ENCODE assay signal across 1 cellular context in the genomic region with DNA sequence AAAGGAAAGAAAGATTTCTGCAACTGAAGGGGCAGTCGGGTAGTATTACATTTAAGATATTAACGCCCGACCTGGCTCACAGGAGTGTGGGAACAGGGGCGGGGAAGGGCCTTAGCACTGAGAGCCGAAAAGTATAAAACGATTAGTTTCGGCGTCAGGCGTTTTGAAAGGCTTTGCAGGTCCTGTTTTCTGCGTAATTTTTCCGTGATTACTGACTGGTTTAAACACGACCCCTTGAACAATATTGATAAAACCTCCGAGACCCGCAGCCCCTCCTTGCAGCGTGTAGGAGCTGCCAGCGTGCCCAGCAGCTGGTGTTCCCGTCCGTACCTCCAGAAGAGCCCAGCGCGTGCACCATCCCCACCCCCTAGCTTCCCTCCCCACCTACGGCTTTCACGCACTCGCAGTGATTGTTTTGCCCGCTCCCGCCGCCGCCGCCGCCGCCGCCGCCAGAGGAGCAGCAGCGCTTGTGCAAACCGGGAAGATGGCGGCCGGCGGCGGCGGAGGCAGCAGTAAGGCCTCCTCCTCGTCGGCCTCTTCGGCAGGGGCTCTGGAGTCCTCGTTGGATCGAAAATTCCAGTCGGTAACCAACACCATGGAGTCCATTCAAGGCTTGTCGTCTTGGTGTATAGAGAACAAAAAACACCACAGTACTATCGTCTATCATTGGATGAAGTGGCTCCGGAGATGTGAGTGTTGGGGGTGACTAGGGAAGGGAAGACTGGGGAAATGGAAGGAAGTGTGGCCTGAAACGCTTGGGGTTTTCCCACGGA.
TF ChIP-seq lines count a peak whose summit lies in the region.

No MANE protein-coding gene starts in this region.

TF ChIP-seq in HEK293, 187 proteins besides CTCF, POLR2A, EP300 and RAD21 (continued from another document):
- TF ChIP-seq, protein P1, sequence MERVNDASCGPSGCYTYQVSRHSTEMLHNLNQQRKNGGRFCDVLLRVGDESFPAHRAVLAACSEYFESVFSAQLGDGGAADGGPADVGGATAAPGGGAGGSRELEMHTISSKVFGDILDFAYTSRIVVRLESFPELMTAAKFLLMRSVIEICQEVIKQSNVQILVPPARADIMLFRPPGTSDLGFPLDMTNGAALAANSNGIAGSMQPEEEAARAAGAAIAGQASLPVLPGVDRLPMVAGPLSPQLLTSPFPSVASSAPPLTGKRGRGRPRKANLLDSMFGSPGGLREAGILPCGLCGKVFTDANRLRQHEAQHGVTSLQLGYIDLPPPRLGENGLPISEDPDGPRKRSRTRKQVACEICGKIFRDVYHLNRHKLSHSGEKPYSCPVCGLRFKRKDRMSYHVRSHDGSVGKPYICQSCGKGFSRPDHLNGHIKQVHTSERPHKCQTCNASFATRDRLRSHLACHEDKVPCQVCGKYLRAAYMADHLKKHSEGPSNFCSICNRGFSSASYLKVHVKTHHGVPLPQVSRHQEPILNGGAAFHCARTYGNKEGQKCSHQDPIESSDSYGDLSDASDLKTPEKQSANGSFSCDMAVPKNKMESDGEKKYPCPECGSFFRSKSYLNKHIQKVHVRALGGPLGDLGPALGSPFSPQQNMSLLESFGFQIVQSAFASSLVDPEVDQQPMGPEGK (tag by site-specific recombination; IDR thresholded peaks at IDR 0.05), result peak; percentile 74
- TF ChIP-seq KLF16 (tag by site-specific recombination; IDR thresholded peaks at IDR 0.05) (peak; percentile 67), ZNF768 (tag by site-specific recombination; IDR thresholded peaks at IDR 0.05) (no peak), SP7 (tag by site-specific recombination; IDR thresholded peaks at IDR 0.05) (peak; percentile 54), YY2 (tag by site-specific recombination; IDR thresholded peaks at IDR 0.05) (peak; percentile 67), ZNF501 (tag by site-specific recombination; IDR thresholded peaks at IDR 0.05) (peak; percentile 17; the same call in 1 of the 2 replicates), ZNF670 (tag by site-specific recombination; IDR thresholded peaks at IDR 0.05; ENCODE audit: low read depth) (no peak), ZNF629 (tag by site-specific recombination; IDR thresholded peaks at IDR 0.05) (0 out of 2 replicates have a peak, but pooled peaks have one; percentile 18), ZNF701 (tag by site-specific recombination; IDR thresholded peaks at IDR 0.05) (no peak), ZNF157 (tag by site-specific recombination; IDR thresholded peaks at IDR 0.05) (no peak), KLF10 (tag by site-specific recombination; IDR thresholded peaks at IDR 0.05) (peak; percentile 65), ZNF24 (tag by site-specific recombination; IDR thresholded peaks at IDR 0.05) (0 out of 2 replicates have a peak, but pooled peaks have one; percentile 48), ZBTB17 (tag by site-specific recombination; IDR thresholded peaks at IDR 0.05) (no peak), ZXDB (tag by site-specific recombination; IDR thresholded peaks at IDR 0.05) (peak; percentile 44), ZBTB8A (tag by site-specific recombination; IDR thresholded peaks at IDR 0.05) (peak; percentile 18; the same call in 1 of the 2 replicates), ZNF394 (tag by site-specific recombination; IDR thresholded peaks at IDR 0.05; ENCODE audit: borderline replicate concordance) (no peak; the same call in 1 of the 2 replicates), ZNF610 (tag by site-specific recombination; IDR thresholded peaks at IDR 0.05; ENCODE audit: borderline replicate concordance) (0 out of 2 replicates have a peak, but pooled peaks have one; percentile 28), EGR2 (tag by site-specific recombination; IDR thresholded peaks at IDR 0.05; ENCODE audit: low read depth) (peak; percentile 73), WT1 (tag by site-specific recombination; IDR thresholded peaks at IDR 0.05) (no peak; the same call in 1 of the 2 replicates), ZBTB48 (tag by site-specific recombination; IDR thresholded peaks at IDR 0.05) (peak; percentile 40), ZNF76 (tag by site-specific recombination; IDR thresholded peaks at IDR 0.05; ENCODE audit: borderline replicate concordance, low read depth) (0 out of 2 replicates have a peak, but pooled peaks have one; percentile 38), ZNF843 (tag by site-specific recombination; IDR thresholded peaks at IDR 0.05) (peak; percentile 47; the same call in 1 of the 2 replicates), ZNF221 (tag by site-specific recombination; IDR thresholded peaks at IDR 0.05; ENCODE audit: borderline replicate concordance) (no peak), GLIS2 (tag by site-specific recombination; IDR thresholded peaks at IDR 0.05) (peak; percentile 79), YY1 (tag by site-specific recombination; IDR thresholded peaks at IDR 0.05) (peak; percentile 84), ZBTB7A (tag by site-specific recombination; IDR thresholded peaks at IDR 0.05; ENCODE audit: low read depth) (0 out of 2 replicates have a peak, but pooled peaks have one; percentile 31), ZNF48 (tag by site-specific recombination; IDR thresholded peaks at IDR 0.05) (no peak), ZFHX2 (tag by site-specific recombination; conservative IDR thresholded peaks at IDR 0.05) (peak; percentile 63), GLIS1 (tag by site-specific recombination; IDR thresholded peaks at IDR 0.05) (peak; percentile 70), OSR2 (tag by site-specific recombination; IDR thresholded peaks at IDR 0.05) (0 out of 2 replicates have a peak, but pooled peaks have one; percentile 12), ZBTB20 (tag by site-specific recombination; IDR thresholded peaks at IDR 0.05) (peak; percentile 64)
- TF ChIP-seq, protein P2, sequence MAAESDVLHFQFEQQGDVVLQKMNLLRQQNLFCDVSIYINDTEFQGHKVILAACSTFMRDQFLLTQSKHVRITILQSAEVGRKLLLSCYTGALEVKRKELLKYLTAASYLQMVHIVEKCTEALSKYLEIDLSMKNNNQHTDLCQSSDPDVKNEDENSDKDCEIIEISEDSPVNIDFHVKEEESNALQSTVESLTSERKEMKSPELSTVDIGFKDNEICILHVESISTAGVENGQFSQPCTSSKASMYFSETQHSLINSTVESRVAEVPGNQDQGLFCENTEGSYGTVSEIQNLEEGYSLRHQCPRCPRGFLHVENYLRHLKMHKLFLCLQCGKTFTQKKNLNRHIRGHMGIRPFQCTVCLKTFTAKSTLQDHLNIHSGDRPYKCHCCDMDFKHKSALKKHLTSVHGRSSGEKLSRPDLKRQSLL (tag by site-specific recombination; IDR thresholded peaks at IDR 0.05), result no peak
- TF ChIP-seq, protein P3, sequence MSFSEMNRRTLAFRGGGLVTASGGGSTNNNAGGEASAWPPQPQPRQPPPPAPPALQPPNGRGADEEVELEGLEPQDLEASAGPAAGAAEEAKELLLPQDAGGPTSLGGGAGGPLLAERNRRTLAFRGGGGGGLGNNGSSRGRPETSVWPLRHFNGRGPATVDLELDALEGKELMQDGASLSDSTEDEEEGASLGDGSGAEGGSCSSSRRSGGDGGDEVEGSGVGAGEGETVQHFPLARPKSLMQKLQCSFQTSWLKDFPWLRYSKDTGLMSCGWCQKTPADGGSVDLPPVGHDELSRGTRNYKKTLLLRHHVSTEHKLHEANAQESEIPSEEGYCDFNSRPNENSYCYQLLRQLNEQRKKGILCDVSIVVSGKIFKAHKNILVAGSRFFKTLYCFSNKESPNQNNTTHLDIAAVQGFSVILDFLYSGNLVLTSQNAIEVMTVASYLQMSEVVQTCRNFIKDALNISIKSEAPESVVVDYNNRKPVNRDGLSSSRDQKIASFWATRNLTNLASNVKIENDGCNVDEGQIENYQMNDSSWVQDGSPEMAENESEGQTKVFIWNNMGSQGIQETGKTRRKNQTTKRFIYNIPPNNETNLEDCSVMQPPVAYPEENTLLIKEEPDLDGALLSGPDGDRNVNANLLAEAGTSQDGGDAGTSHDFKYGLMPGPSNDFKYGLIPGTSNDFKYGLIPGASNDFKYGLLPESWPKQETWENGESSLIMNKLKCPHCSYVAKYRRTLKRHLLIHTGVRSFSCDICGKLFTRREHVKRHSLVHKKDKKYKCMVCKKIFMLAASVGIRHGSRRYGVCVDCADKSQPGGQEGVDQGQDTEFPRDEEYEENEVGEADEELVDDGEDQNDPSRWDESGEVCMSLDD (tag by site-specific recombination; IDR thresholded peaks at IDR 0.05), result 0 out of 2 replicates have a peak, but pooled peaks have one; percentile 36
- TF ChIP-seq, protein P4, sequence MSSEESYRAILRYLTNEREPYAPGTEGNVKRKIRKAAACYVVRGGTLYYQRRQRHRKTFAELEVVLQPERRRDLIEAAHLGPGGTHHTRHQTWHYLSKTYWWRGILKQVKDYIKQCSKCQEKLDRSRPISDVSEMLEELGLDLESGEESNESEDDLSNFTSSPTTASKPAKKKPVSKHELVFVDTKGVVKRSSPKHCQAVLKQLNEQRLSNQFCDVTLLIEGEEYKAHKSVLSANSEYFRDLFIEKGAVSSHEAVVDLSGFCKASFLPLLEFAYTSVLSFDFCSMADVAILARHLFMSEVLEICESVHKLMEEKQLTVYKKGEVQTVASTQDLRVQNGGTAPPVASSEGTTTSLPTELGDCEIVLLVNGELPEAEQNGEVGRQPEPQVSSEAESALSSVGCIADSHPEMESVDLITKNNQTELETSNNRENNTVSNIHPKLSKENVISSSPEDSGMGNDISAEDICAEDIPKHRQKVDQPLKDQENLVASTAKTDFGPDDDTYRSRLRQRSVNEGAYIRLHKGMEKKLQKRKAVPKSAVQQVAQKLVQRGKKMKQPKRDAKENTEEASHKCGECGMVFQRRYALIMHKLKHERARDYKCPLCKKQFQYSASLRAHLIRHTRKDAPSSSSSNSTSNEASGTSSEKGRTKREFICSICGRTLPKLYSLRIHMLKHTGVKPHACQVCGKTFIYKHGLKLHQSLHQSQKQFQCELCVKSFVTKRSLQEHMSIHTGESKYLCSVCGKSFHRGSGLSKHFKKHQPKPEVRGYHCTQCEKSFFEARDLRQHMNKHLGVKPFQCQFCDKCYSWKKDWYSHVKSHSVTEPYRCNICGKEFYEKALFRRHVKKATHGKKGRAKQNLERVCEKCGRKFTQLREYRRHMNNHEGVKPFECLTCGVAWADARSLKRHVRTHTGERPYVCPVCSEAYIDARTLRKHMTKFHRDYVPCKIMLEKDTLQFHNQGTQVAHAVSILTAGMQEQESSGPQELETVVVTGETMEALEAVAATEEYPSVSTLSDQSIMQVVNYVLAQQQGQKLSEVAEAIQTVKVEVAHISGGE (tag by site-specific recombination; conservative IDR thresholded peaks at IDR 0.05; ENCODE audit: low read depth), result peak; percentile 52; the same call in 1 of the 2 replicates
- TF ChIP-seq, protein P5, sequence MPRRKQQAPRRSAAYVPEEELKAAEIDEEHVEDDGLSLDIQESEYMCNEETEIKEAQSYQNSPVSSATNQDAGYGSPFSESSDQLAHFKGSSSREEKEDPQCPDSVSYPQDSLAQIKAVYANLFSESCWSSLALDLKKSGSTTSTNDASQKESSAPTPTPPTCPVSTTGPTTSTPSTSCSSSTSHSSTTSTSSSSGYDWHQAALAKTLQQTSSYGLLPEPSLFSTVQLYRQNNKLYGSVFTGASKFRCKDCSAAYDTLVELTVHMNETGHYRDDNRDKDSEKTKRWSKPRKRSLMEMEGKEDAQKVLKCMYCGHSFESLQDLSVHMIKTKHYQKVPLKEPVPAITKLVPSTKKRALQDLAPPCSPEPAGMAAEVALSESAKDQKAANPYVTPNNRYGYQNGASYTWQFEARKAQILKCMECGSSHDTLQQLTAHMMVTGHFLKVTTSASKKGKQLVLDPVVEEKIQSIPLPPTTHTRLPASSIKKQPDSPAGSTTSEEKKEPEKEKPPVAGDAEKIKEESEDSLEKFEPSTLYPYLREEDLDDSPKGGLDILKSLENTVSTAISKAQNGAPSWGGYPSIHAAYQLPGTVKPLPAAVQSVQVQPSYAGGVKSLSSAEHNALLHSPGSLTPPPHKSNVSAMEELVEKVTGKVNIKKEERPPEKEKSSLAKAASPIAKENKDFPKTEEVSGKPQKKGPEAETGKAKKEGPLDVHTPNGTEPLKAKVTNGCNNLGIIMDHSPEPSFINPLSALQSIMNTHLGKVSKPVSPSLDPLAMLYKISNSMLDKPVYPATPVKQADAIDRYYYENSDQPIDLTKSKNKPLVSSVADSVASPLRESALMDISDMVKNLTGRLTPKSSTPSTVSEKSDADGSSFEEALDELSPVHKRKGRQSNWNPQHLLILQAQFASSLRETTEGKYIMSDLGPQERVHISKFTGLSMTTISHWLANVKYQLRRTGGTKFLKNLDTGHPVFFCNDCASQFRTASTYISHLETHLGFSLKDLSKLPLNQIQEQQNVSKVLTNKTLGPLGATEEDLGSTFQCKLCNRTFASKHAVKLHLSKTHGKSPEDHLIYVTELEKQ (tag by site-specific recombination; IDR thresholded peaks at IDR 0.05; ENCODE audit: borderline replicate concordance), result no peak
- TF ChIP-seq, protein P6, sequence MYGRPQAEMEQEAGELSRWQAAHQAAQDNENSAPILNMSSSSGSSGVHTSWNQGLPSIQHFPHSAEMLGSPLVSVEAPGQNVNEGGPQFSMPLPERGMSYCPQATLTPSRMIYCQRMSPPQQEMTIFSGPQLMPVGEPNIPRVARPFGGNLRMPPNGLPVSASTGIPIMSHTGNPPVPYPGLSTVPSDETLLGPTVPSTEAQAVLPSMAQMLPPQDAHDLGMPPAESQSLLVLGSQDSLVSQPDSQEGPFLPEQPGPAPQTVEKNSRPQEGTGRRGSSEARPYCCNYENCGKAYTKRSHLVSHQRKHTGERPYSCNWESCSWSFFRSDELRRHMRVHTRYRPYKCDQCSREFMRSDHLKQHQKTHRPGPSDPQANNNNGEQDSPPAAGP (tag by site-specific recombination; IDR thresholded peaks at IDR 0.05), result 0 out of 2 replicates have a peak, but pooled peaks have one; percentile 4
- TF ChIP-seq, protein P7, sequence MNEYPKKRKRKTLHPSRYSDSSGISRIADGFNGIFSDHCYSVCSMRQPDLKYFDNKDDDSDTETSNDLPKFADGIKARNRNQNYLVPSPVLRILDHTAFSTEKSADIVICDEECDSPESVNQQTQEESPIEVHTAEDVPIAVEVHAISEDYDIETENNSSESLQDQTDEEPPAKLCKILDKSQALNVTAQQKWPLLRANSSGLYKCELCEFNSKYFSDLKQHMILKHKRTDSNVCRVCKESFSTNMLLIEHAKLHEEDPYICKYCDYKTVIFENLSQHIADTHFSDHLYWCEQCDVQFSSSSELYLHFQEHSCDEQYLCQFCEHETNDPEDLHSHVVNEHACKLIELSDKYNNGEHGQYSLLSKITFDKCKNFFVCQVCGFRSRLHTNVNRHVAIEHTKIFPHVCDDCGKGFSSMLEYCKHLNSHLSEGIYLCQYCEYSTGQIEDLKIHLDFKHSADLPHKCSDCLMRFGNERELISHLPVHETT (tag by site-specific recombination; IDR thresholded peaks at IDR 0.05), result peak; percentile 46; the same call in 1 of the 2 replicates
TF ChIP-seq in HEK293: peak in this region for 43.
